9 cellular contexts compared by ENCODE assay signal in the genomic region with DNA sequence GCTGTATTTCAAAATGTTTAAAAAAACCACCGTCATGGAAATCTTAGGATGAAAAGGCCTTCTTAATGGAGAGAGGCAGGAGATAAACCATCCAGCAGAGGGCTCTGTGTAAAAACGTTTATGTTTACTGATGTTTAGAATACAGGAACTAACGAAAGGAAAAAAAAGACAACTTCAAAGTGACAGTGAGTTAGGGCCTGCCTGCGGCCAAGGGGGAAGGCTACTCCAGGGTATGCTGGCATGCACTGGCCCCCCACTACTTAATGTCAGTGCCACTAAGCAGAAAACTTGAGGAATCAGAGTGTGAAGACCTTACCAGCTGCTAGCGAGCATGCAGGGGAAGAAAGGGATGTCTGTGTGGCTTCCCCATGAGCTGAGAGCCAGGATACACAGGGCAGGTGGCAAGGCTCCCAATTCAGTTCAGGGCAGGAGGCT. TPM values are rescaled to one million over a fixed set of nuclear protein-coding genes. Genes with fewer than 3 reads are reported as not detected.
DNase-seq lines count a peak whose midpoint lies in the region; ATAC-seq, FAIRE-seq and TF ChIP-seq lines count a peak whose summit lies in the region.
"Had no signal": no experiment of that assay in that cellular context is flagged by ENCODE, and none has a peak within 500 bp of the region (broad histone marks: within the 10 kb centered on the region; RNA-seq: fewer than 3 reads in every experiment).

No MANE protein-coding gene starts in this region.

- H3K4me3 Mint-ChIP-seq in CD14-positive monocyte (peak overlapping the region; percentile 20 to 70), astrocyte (ENCODE audit: unreplicated experiment) (no peak overlapping the region)

- peak overlapping the region; percentile 76 for H2AFZ ChIP-seq in astrocyte (ENCODE audit: low read depth, low read length)

- no peak overlapping the region for H3K27ac ChIP-seq in astrocyte (ENCODE audit: low read depth, low read length)

- no peak overlapping the region for H3K4me3 ChIP-seq in astrocyte (ENCODE audit: insufficient read depth, low read depth, low read length)

- H3K79me2 ChIP-seq in astrocyte (ENCODE audit: insufficient read depth, low read length) = no peaks in the 10 kb centered on the region

- H3K27ac Mint-ChIP-seq in CD14-positive monocyte (peak overlapping the region in 3 of 7 donors; percentile 68 to 87 (median 68)), astrocyte (ENCODE audit: unreplicated experiment) (no peak overlapping the region)

- FAIRE-seq in astrocyte (lab: Jason Lieb, UNC) = no peak
- FAIRE-seq: keratinocyte had no signal

- intact Hi-C loops in CD14-positive monocyte (cut with micrococcal nuclease) = no loop called here

- H3K27me3 Mint-ChIP-seq in CD14-positive monocyte (ENCODE audit: low read depth in 3 of 3) (no peaks in the 10 kb centered on the region), astrocyte (ENCODE audit: low read depth, unreplicated experiment) (no peaks in the 10 kb centered on the region)

- peak overlapping the region; percentile 23 for H3K4me2 ChIP-seq in astrocyte (ENCODE audit: low read length)

- H3K36me3 Mint-ChIP-seq in CD14-positive monocyte (peaks cover 31 to 32% of the 10 kb centered on the region in 2 donors), astrocyte (ENCODE audit: low read depth, unreplicated experiment) (peaks cover 12% of the 10 kb centered on the region)

- H3K36me3 ChIP-seq in astrocyte (ENCODE audit: insufficient read depth, low read length) = no peaks in the 10 kb centered on the region

- no peak overlapping the region for H3K9ac ChIP-seq in astrocyte (ENCODE audit: low read length)

- H3K4me1 ChIP-seq in astrocyte (ENCODE audit: insufficient read depth, low read length) = no peaks in the 10 kb centered on the region

- DNase-seq in CD14-positive monocyte (ENCODE audit: low spot score) (no peak), NCI-H460 (ENCODE audit: extremely low read depth, low read depth) (peak; percentile 6), astrocyte (ENCODE audit: low read depth) (no peak), left kidney (ENCODE audit: low read depth, low spot score) (peak; percentile 68), NCI-H1694 treated with DMSO at 0.1 percent for 48 hours (lab: John Stamatoyannopoulos, UW) (no peak)
- DNase-seq in stimulated activated CD4-positive, alpha-beta T cell treated with anti-CD3 and anti-CD28 coated beads, Interleukin-4, amount 100 ng/mL, for 4 hours = no peak

- H3K9me3 ChIP-seq in astrocyte (ENCODE audit: insufficient read depth, low read depth, low read length) = no peaks in the 10 kb centered on the region

- TF ChIP-seq CTCF in CD14-positive monocyte (IDR thresholded peaks at IDR 0.05) (peak; percentile 43), astrocyte (IDR thresholded peaks at IDR 0.05; ENCODE audit: insufficient read depth, low read depth, low read length) (peak; percentile 44)

- H3K9me3 Mint-ChIP-seq in CD14-positive monocyte = no peaks in the 10 kb centered on the region
- H3K9me3 Mint-ChIP-seq in astrocyte (ENCODE audit: unreplicated experiment) = peaks cover 7% of the 10 kb centered on the region

- ATAC-seq in GM19463 (IDR thresholded peaks at IDR 0.05; ENCODE audit: unreplicated experiment) (peak; percentile 83), HG03039 (IDR thresholded peaks at IDR 0.05; ENCODE audit: unreplicated experiment) (no peak)

- no peaks in the 10 kb centered on the region for H3K27me3 ChIP-seq in astrocyte (ENCODE audit: insufficient read depth, low read length)

- no peaks in the 10 kb centered on the region for H4K20me1 ChIP-seq in astrocyte (ENCODE audit: insufficient read depth, low read length)

- H3K4me1 Mint-ChIP-seq in CD14-positive monocyte = peaks cover 4% of the 10 kb centered on the region
- H3K4me1 Mint-ChIP-seq in astrocyte (ENCODE audit: low read depth, unreplicated experiment) = peaks cover 2% of the 10 kb centered on the region

RNA-seq across cellular contexts. Expression of a gene that starts 47.7 kb away (rescaled TPM):
- polyA plus RNA-seq in CD14-positive monocyte = 1 to 10 TPM; 3.4 to 4.9 TPM
- total RNA-seq in NCI-H460 (2014; rRNA removed; shearing (Covaris generic)) = 4.5 and 4.7 TPM in 2 replicates
- 2.5 and 6.0 TPM in 2 replicates for polyA plus RNA-seq in NCI-H460 (2014; cell fraction: nucleus; rRNA removed)
- total RNA-seq in astrocyte = 4.6 and 4.9 TPM in 2 replicates

Comparison
In these comparisons a context has a peak if more than half of its experiments do, and no peak if none do; other contexts are left out.
1. DNase-seq: peak in NCI-H460 (single experiment) and left kidney (single experiment); none in CD14-positive monocyte (single experiment), astrocyte (single experiment), NCI-H1694 treated with DMSO at 0.1 percent for 48 hours (single experiment) and stimulated activated CD4-positive, alpha-beta T cell treated with anti-CD3 and anti-CD28 coated beads, Interleukin-4, amount 100 ng/mL, for 4 hours (0 of 2).